Comparison of ENCODE assay signal across 16 cellular contexts in the genomic region with DNA sequence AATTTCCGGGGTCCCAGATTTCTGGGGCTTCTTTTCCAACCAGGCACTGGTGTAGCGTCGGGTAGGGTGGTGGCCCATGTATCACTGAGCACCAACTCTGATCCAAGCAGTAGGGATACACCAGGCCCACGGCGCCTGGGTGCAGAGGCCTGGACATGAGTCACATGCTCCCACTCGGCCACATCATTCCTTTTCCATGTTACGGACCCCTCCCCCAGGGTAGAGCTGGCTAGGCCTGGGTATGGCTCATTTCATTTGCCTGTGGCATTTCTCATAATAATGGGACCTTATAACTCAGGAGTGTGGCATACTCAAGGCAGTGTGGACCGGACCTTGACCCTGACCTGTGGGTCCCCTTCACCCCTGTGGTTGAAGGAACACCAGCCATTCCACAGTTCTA.
"Had no signal": no experiment of that assay in that cellular context is flagged by ENCODE, and none has a peak within 500 bp of the region (broad histone marks: within the 10 kb centered on the region; RNA-seq: fewer than 3 reads in every experiment).

No MANE protein-coding gene starts in this region.

- H3K27me3 ChIP-seq: esophagus muscularis mucosa, testis, upper lobe of right lung had no signal

- H3K27ac ChIP-seq: esophagus muscularis mucosa, testis, upper lobe of right lung, VCaP had no signal

- H3K4me3 ChIP-seq: esophagus muscularis mucosa, testis, upper lobe of right lung had no signal

- H3K36me3 Mint-ChIP-seq: brain, memory B cell had no signal

- ATAC-seq: activated CD4-positive, alpha-beta T cell treated with anti-CD3 and anti-CD28 coated beads for 36 hours; activated CD8-positive, alpha-beta T cell treated with anti-CD3 and anti-CD28 coated beads for 36 hours; left lobe of liver; stimulated activated naive CD8-positive, alpha-beta T cell treated with anti-CD3 and anti-CD28 coated beads, Interleukin-15, amount 100 ng/mL, for 72 hours; upper lobe of right lung had no signal

- DNase-seq: activated CD4-positive, alpha-beta T cell treated with anti-CD3 and anti-CD28 coated beads for 36 hours; activated CD8-positive, alpha-beta T cell treated with anti-CD3 and anti-CD28 coated beads for 36 hours; activated naive CD4-positive, alpha-beta T cell treated with anti-CD3 and anti-CD28 coated beads for 36 hours; dermis blood vessel endothelial cell; endodermal cell; stimulated activated CD4-positive, alpha-beta T cell treated with anti-CD3 and anti-CD28 coated beads, Interleukin-15, amount 100 ng/mL, for 24 hours; stimulated activated CD4-positive, alpha-beta T cell treated with anti-CD3 and anti-CD28 coated beads, Interleukin-4, amount 100 ng/mL, for 24 hours; stimulated activated naive CD8-positive, alpha-beta T cell treated with anti-CD3 and anti-CD28 coated beads, Interleukin-15, amount 100 ng/mL, for 72 hours; testis; upper lobe of right lung had no signal

- H3K27ac Mint-ChIP-seq: activated CD4-positive, alpha-beta T cell treated with anti-CD3 and anti-CD28 coated beads for 36 hours; activated CD8-positive, alpha-beta T cell treated with anti-CD3 and anti-CD28 coated beads for 36 hours; activated naive CD4-positive, alpha-beta T cell treated with anti-CD3 and anti-CD28 coated beads for 36 hours; endodermal cell; memory B cell; nephron; stimulated activated naive CD8-positive, alpha-beta T cell treated with anti-CD3 and anti-CD28 coated beads, Interleukin-15, amount 100 ng/mL, for 72 hours had no signal

- H3K9me3 Mint-ChIP-seq: activated CD8-positive, alpha-beta T cell treated with anti-CD3 and anti-CD28 coated beads for 36 hours; activated naive CD4-positive, alpha-beta T cell treated with anti-CD3 and anti-CD28 coated beads for 36 hours; endodermal cell; memory B cell; nephron; stimulated activated naive CD8-positive, alpha-beta T cell treated with anti-CD3 and anti-CD28 coated beads, Interleukin-15, amount 100 ng/mL, for 72 hours had no signal

- H3K4me3 Mint-ChIP-seq: activated CD4-positive, alpha-beta T cell treated with anti-CD3 and anti-CD28 coated beads for 36 hours; activated CD8-positive, alpha-beta T cell treated with anti-CD3 and anti-CD28 coated beads for 36 hours; activated naive CD4-positive, alpha-beta T cell treated with anti-CD3 and anti-CD28 coated beads for 36 hours; brain; endodermal cell; memory B cell; nephron; stimulated activated naive CD8-positive, alpha-beta T cell treated with anti-CD3 and anti-CD28 coated beads, Interleukin-15, amount 100 ng/mL, for 72 hours had no signal

- H3K4me1 Mint-ChIP-seq: activated CD4-positive, alpha-beta T cell treated with anti-CD3 and anti-CD28 coated beads for 36 hours; memory B cell had no signal

- H3K4me1 ChIP-seq: upper lobe of right lung had no signal

- H3K36me3 ChIP-seq: esophagus muscularis mucosa, upper lobe of right lung had no signal

- H3K9me3 ChIP-seq: esophagus muscularis mucosa, testis, upper lobe of right lung had no signal
